In genomic region chr7:92447239-92448184, GRCh38 we compare ENCODE assay signal across 8 cellular contexts. TPM values are rescaled to one million over a fixed set of nuclear protein-coding genes. Genes with fewer than 3 reads are reported as not detected.
DNase-seq lines count a peak whose midpoint lies in the region; ATAC-seq and TF ChIP-seq lines count a peak whose summit lies in the region.

TSS of gene GATAD1 (plus strand) at chr7:92447482. CDS start at chr7:92447730, 248 bp downstream.

- peaks cover 9% of the 10 kb centered on the region for H3K4me1 Mint-ChIP-seq in activated CD4-positive, alpha-beta T cell treated with anti-CD3 and anti-CD28 coated beads, Interleukin-2, amount 10 ng/mL, durations not matched to agents 24 days and 14 days

- peak within 1 kb of the TSS; percentile 96 for H3K4me3 ChIP-seq in coronary artery

- DNase-seq in GM19240 (ENCODE audit: insufficient read length, low spot score): peak; percentile 63
- DNase-seq in NCI-H524 treated with DMSO at 0.1 percent for 48 hours (lab: John Stamatoyannopoulos, UW): peak; percentile 72
- peak; percentile 95 for DNase-seq in activated CD4-positive, alpha-beta T cell treated with anti-CD3 and anti-CD28 coated beads, Interleukin-2, amount 10 ng/mL, durations not matched to agents 24 days and 14 days
- peak; percentile 95 for DNase-seq in coronary artery (ENCODE audit: low spot score)
- peak; percentile 91 to 93 for DNase-seq in left colon
- peak; percentile 81 for DNase-seq in stimulated activated CD4-positive, alpha-beta T cell treated with anti-CD3 and anti-CD28 coated beads, Interleukin-1b, Interleukin-23, amount 100 ng/mL, for 48 hours

- H3K9me3 Mint-ChIP-seq in activated CD4-positive, alpha-beta T cell treated with anti-CD3 and anti-CD28 coated beads, Interleukin-2, amount 10 ng/mL, durations not matched to agents 24 days and 14 days: no peaks in the 10 kb centered on the region

- peak within 1 kb of the TSS; percentile 94 for H3K4me3 Mint-ChIP-seq in activated CD4-positive, alpha-beta T cell treated with anti-CD3 and anti-CD28 coated beads, Interleukin-2, amount 10 ng/mL, durations not matched to agents 24 days and 14 days

- peak within 1 kb of the TSS; percentile 93 for H3K27ac Mint-ChIP-seq in activated CD4-positive, alpha-beta T cell treated with anti-CD3 and anti-CD28 coated beads, Interleukin-2, amount 10 ng/mL, durations not matched to agents 24 days and 14 days

- H3K27ac ChIP-seq in C4-2B: peak within 1 kb of the TSS; percentile 98
- H3K27ac ChIP-seq in coronary artery: peak within 1 kb of the TSS; percentile 90 to 91

- peaks cover 3% of the 10 kb centered on the region for H3K27me3 Mint-ChIP-seq in activated CD4-positive, alpha-beta T cell treated with anti-CD3 and anti-CD28 coated beads, Interleukin-2, amount 10 ng/mL, durations not matched to agents 24 days and 14 days

- TF ChIP-seq CTCF in C4-2B (conservative IDR thresholded peaks at IDR 0.05) (peak; percentile 95), coronary artery (IDR thresholded peaks at IDR 0.05) (peak; percentile 79)

- intact Hi-C loops in activated CD4-positive, alpha-beta T cell treated with anti-CD3 and anti-CD28 coated beads, Interleukin-2, amount 10 ng/mL, durations not matched to agents 24 days and 14 days (cut with micrococcal nuclease): loop anchor here (1.0 to 10.0 kb wide), 14 partner anchors 14 to 1363 kb away; partner anchors contain the start of genes AKAP9, ANKIB1, CDK6 and CYP51A1
- intact Hi-C loops in left colon (cut with DNase I, micrococcal nuclease): loop anchor here in 1 of 2 donors (5.0 kb wide), 1 partner anchor 200 kb away; the partner anchor contains the start of genes ANKIB1 and KRIT1

- H3K36me3 Mint-ChIP-seq in activated CD4-positive, alpha-beta T cell treated with anti-CD3 and anti-CD28 coated beads, Interleukin-2, amount 10 ng/mL, durations not matched to agents 24 days and 14 days (ENCODE audit: low read depth): peaks cover 17% of the 10 kb centered on the region

- ATAC-seq in HG03460 (IDR thresholded peaks at IDR 0.05; ENCODE audit: unreplicated experiment) (peak; percentile 86), left colon (peak; percentile 89)

RNA-seq across cellular contexts. Expression of gene GATAD1, which starts in this region (rescaled TPM):
- total RNA-seq in activated CD4-positive, alpha-beta T cell treated with anti-CD3 and anti-CD28 coated beads, Interleukin-2, amount 10 ng/mL, durations not matched to agents 24 days and 14 days: 21.4 and 22.1 TPM in 2 replicates
- total RNA-seq in left colon: 10 to 100 TPM; 29.7 to 34.3 TPM

Comparison
In these comparisons a context has a peak if more than half of its experiments do, and no peak if none do; other contexts are left out.
1. Peak in every context shown above with its lines: DNase-seq, ATAC-seq, H3K4me3 ChIP-seq and H3K27ac ChIP-seq.